In the genomic region with DNA sequence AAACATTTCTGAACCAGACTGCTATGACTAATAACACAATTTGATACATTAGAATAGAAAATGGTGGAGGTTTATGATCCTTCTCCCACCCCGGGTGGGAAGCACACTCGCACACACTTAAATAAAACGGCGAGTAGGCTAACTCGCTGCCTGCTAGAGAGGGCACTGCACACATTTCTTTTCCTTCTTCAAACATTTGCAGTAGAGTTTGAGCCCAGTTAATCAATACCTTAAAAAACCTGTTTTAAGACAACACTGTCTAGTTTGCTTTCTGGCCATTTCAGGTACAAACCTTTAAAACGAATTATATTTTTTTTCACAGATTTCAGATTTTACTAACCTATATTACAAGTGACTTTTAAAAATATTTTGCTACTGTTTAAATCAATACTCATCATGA, we compare ENCODE assay signal across 21 cellular contexts.
A peak's percentile ranks its signal among the peaks of the same experiment; 100 is the strongest.
DNase-seq lines count a peak whose midpoint lies in the region; ATAC-seq and TF ChIP-seq lines count a peak whose summit lies in the region.
"Had no signal": no experiment of that assay in that cellular context is flagged by ENCODE, and none has a peak within 500 bp of the region (broad histone marks: within the 10 kb centered on the region; RNA-seq: fewer than 3 reads in every experiment).

No MANE protein-coding gene starts in this region.

- ATAC-seq in left lobe of liver (peak; percentile 66), HG02623 (IDR thresholded peaks at IDR 0.05; ENCODE audit: unreplicated experiment) (no peak), GM19023 (IDR thresholded peaks at IDR 0.05; ENCODE audit: unreplicated experiment) (no peak)
- ATAC-seq: PC-3 had no signal

- peaks cover 25% of the 10 kb centered on the region for H3K36me3 Mint-ChIP-seq in Calu3 (ENCODE audit: insufficient read depth, unreplicated experiment)
- H3K36me3 Mint-ChIP-seq: CD8-positive, alpha-beta memory T cell; IgD-negative memory B cell had no signal

- no peaks in the 10 kb centered on the region for H3K9me2 ChIP-seq in neural cell (ENCODE audit: insufficient read depth, low read length)

- H3K27me3 Mint-ChIP-seq in Calu3 (ENCODE audit: unreplicated experiment), result no peaks in the 10 kb centered on the region

- H3K23ac ChIP-seq in mesenchymal stem cell (ENCODE audit: low read length in 2 of 2), result no peak overlapping the region

- DNase-seq in Calu3, result no peak
- DNase-seq in dorsolateral prefrontal cortex, result no peak
- no peak for DNase-seq in left lobe of liver (ENCODE audit: low spot score)
- DNase-seq in NCI-H345 treated with DMSO at 0.1 percent for 48 hours (lab: John Stamatoyannopoulos, UW; ENCODE audit: unreplicated experiment), result no peak
- DNase-seq in mesenchymal stem cell, result no peak
- DNase-seq: 8988T; AML-193; CD8-positive, alpha-beta memory T cell; GOT3; HCEC 1CT; NCI-H1694; NCI-H2081; NCI-H2171; NCI-H345; NCI-H524 treated with DMSO at 0.1 percent for 48 hours; PC-3; SHP77 had no signal

- H2BK12ac ChIP-seq in mesenchymal stem cell (ENCODE audit: low read length in 2 of 2), result no peak overlapping the region

- no peak overlapping the region for H3K4ac ChIP-seq in mesenchymal stem cell (ENCODE audit: low read depth in 1 of 2, low read length in 2 of 2)

- H4K8ac ChIP-seq in mesenchymal stem cell (ENCODE audit: low read length), result no peak overlapping the region

- peaks cover 62% of the 10 kb centered on the region for H3K79me2 ChIP-seq in neural cell (replicated peaks; ENCODE audit: insufficient read depth, low read length)

- peak overlapping the region; percentile 41 for H3K4me3 Mint-ChIP-seq in Calu3 (ENCODE audit: low read depth, unreplicated experiment)
- H3K4me3 Mint-ChIP-seq: CD8-positive, alpha-beta memory T cell; IgD-negative memory B cell had no signal

- peak overlapping the region; percentile 62 for H3K27ac Mint-ChIP-seq in Calu3 (ENCODE audit: unreplicated experiment)
- H3K27ac Mint-ChIP-seq: CD8-positive, alpha-beta memory T cell; IgD-negative memory B cell had no signal

- H3K9me3 ChIP-seq in neural cell (ENCODE audit: low read length) (no peaks in the 10 kb centered on the region), mesenchymal stem cell (ENCODE audit: control insufficient read depth, low read length) (no peaks in the 10 kb centered on the region)

- TF ChIP-seq RAD21 in neural cell (conservative IDR thresholded peaks at IDR 0.05), result no peak

- H3K4me2 ChIP-seq in neural cell (ENCODE audit: low read length) (no peak overlapping the region), mesenchymal stem cell (ENCODE audit: low read length, poor library complexity, severe bottlenecking) (no peak overlapping the region)

- peaks cover 9% of the 10 kb centered on the region for H3K79me1 ChIP-seq in mesenchymal stem cell (replicated peaks; ENCODE audit: low read length, poor library complexity, severe bottlenecking)

- no peaks in the 10 kb centered on the region for H4K20me1 ChIP-seq in neural cell (ENCODE audit: insufficient read depth)

- no peak overlapping the region for H3K18ac ChIP-seq in mesenchymal stem cell (ENCODE audit: low read depth in 1 of 2, low read length in 2 of 2)

- H3K27ac ChIP-seq in dorsolateral prefrontal cortex, result peak overlapping the region in 37 of 59 donors; percentile 5 to 83 (median 61)
- H3K27ac ChIP-seq in neural cell (ENCODE audit: low read length), result peak overlapping the region; percentile 59
- no peak overlapping the region for H3K27ac ChIP-seq in mesenchymal stem cell (ENCODE audit: low read length, poor library complexity, severe bottlenecking)

- no peak overlapping the region for H3K14ac ChIP-seq in mesenchymal stem cell (ENCODE audit: low read length in 2 of 2)

- BruUV-seq in Calu3 (replicated peaks; lab: Mats Ljungman, UMichigan), result no TSS peak

- H3K9ac ChIP-seq in neural cell (ENCODE audit: low read length) (peak overlapping the region; percentile 28), mesenchymal stem cell (ENCODE audit: low read length) (no peak overlapping the region)

- TF ChIP-seq CTCF in Calu3 (IDR thresholded peaks at IDR 0.05; ENCODE audit: unreplicated experiment), result no peak
- no peak for TF ChIP-seq CTCF in dorsolateral prefrontal cortex (IDR thresholded peaks at IDR 0.05 in 54 of 56, conservative IDR thresholded peaks at IDR 0.05 in 2 of 56; ENCODE audit: low read depth in 1 of 56, partially characterized antibody in 56 of 56)
- no peak for TF ChIP-seq CTCF in neural cell (IDR thresholded peaks at IDR 0.05; ENCODE audit: poor library complexity, severe bottlenecking)

- H3K4me1 Mint-ChIP-seq in Calu3 (ENCODE audit: low read depth, unreplicated experiment), result peaks cover 89% of the 10 kb centered on the region
- H3K4me1 Mint-ChIP-seq: IgD-negative memory B cell had no signal

- H2BK120ac ChIP-seq in mesenchymal stem cell (ENCODE audit: low read depth, low read length), result no peak overlapping the region

- H2AFZ ChIP-seq in neural cell (ENCODE audit: low read depth, low read length) (no peak overlapping the region), mesenchymal stem cell (ENCODE audit: low read depth, low read length) (no peak overlapping the region)

- H3K27me3 ChIP-seq in dorsolateral prefrontal cortex, result no peaks in the 10 kb centered on the region
- H3K27me3 ChIP-seq in neural cell (ENCODE audit: insufficient read depth, low read depth, low read length), result no peaks in the 10 kb centered on the region
- no peaks in the 10 kb centered on the region for H3K27me3 ChIP-seq in mesenchymal stem cell (ENCODE audit: control insufficient read depth in 1 of 2, insufficient read depth in 1 of 2, low read length in 2 of 2)

- no peaks in the 10 kb centered on the region for H3F3A ChIP-seq in neural cell (ENCODE audit: insufficient read depth, low read length, poor library complexity, severe bottlenecking)

- 97% methylated on average over 5 of the region's 6 CpGs for WGBS in mesenchymal stem cell

- no peaks in the 10 kb centered on the region for H3K9me3 Mint-ChIP-seq in Calu3 (ENCODE audit: low read depth, unreplicated experiment)
- H3K9me3 Mint-ChIP-seq: CD8-positive, alpha-beta memory T cell had no signal

- no peak for TF ChIP-seq EP300 in neural cell (conservative IDR thresholded peaks at IDR 0.05; ENCODE audit: poor library complexity, severe bottlenecking)

- H3K36me3 ChIP-seq in neural cell (ENCODE audit: insufficient read depth, low read length) (no peaks in the 10 kb centered on the region), mesenchymal stem cell (ENCODE audit: control insufficient read depth in 1 of 2, insufficient read depth in 2 of 2, low read depth in 1 of 2, low read length in 2 of 2) (no peaks in the 10 kb centered on the region)

- CTCF ChIA-PET in Calu3 (lab: Charles Lee), result interaction anchor here (1.6 kb wide), 1 partner anchor 8 kb away, joined by 5 read pairs; no protein-coding TSS in a partner anchor

- intact Hi-C loops in Calu3 (cut with micrococcal nuclease; ENCODE audit: unreplicated experiment), result loop anchor here (5.0 kb wide), 1 partner anchor 50 kb away; no protein-coding TSS in a partner anchor
- intact Hi-C loops in dorsolateral prefrontal cortex (cut with DNase I), result no loop called here

- no peak overlapping the region for H2BK15ac ChIP-seq in mesenchymal stem cell (ENCODE audit: low read depth, poor library complexity, severe bottlenecking)

- peaks cover 6% of the 10 kb centered on the region for H3K4me1 ChIP-seq in mesenchymal stem cell (ENCODE audit: control insufficient read depth, insufficient read depth, low read depth, low read length)

- H3K4me3 ChIP-seq in dorsolateral prefrontal cortex (peak overlapping the region in 3 of 59 donors; percentile 3 to 20 (median 5)), neural cell (ENCODE audit: low read length) (peak overlapping the region; percentile 50), mesenchymal stem cell (ENCODE audit: insufficient read depth in 1 of 2, low read depth in 1 of 2, low read length in 2 of 2) (no peak overlapping the region)

- H2AK5ac ChIP-seq in mesenchymal stem cell (ENCODE audit: low read length, severe bottlenecking), result no peak overlapping the region

- no peak overlapping the region for H4K91ac ChIP-seq in mesenchymal stem cell (ENCODE audit: low read length)

- H2BK5ac ChIP-seq in mesenchymal stem cell (ENCODE audit: low read depth, low read length, poor library complexity, severe bottlenecking), result no peak overlapping the region

TF ChIP-seq in neural cell, 6 proteins besides CTCF, POLR2A, EP300 and RAD21:
- TF ChIP-seq SMC3 (conservative IDR thresholded peaks at IDR 0.05; ENCODE audit: poor library complexity) (no peak), POLR2AphosphoS5 (IDR thresholded peaks at IDR 0.05) (no peak), EZH2 (IDR thresholded peaks at IDR 0.05; ENCODE audit: borderline replicate concordance, insufficient read depth, low read length, poor library complexity, severe bottlenecking) (no peak), TAF1 (IDR thresholded peaks at IDR 0.05; ENCODE audit: low read depth) (no peak), MXI1 (conservative IDR thresholded peaks at IDR 0.05; ENCODE audit: poor library complexity, severe bottlenecking) (no peak), REST (IDR thresholded peaks at IDR 0.05; ENCODE audit: borderline replicate concordance) (no peak)
